Comparison of ENCODE assay signal across 9 cellular contexts in the genomic region with DNA sequence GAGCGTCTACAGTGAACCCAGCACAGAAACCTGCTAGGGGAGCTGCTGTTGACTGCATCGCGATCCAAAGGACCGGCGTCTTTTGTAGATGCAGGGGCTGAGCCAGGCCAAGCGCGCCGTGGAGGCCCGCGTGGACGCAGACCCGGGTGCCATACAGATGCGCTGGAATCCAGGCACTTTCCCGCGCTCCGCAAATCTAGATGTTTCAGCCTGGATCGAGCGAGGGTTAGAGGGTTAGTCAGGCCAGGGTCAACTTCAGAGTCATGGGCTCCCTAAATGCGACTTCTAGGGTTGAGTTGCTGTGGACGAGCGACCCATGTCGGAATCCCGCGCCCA. TPM values are rescaled to one million over a fixed set of nuclear protein-coding genes. Genes with fewer than 3 reads are reported as not detected.
A peak's percentile ranks its signal among the peaks of the same experiment; 100 is the strongest.
DNase-seq lines count a peak whose midpoint lies in the region; ATAC-seq and TF ChIP-seq lines count a peak whose summit lies in the region.
"Had no signal": no experiment of that assay in that cellular context is flagged by ENCODE, and none has a peak within 500 bp of the region (broad histone marks: within the 10 kb centered on the region; RNA-seq: fewer than 3 reads in every experiment).

No MANE protein-coding gene starts in this region.

- H3K27me3 Mint-ChIP-seq in activated CD4-positive, alpha-beta memory T cell treated with anti-CD3 and anti-CD28 coated beads, Interleukin-2, amount 10 ng/mL, durations not matched to agents 7 days and 5 days = peaks cover 62% of the 10 kb centered on the region

- no peaks in the 10 kb centered on the region for H3K36me3 ChIP-seq in iPS-18a (ENCODE audit: control insufficient read depth, low read depth, low read length)

- H3K9me3 Mint-ChIP-seq in activated CD4-positive, alpha-beta memory T cell treated with anti-CD3 and anti-CD28 coated beads, Interleukin-2, amount 10 ng/mL, durations not matched to agents 7 days and 5 days = no peaks in the 10 kb centered on the region

- H3K4me1 Mint-ChIP-seq in activated CD4-positive, alpha-beta memory T cell treated with anti-CD3 and anti-CD28 coated beads, Interleukin-2, amount 10 ng/mL, durations not matched to agents 7 days and 5 days = peaks cover 53% of the 10 kb centered on the region

- H3K9ac ChIP-seq in iPS-18a (ENCODE audit: low read length) = no peak overlapping the region

- no peak for ATAC-seq in HG02870 (IDR thresholded peaks at IDR 0.05; ENCODE audit: unreplicated experiment)

- H3K4me3 Mint-ChIP-seq in activated CD4-positive, alpha-beta memory T cell treated with anti-CD3 and anti-CD28 coated beads, Interleukin-2, amount 10 ng/mL, durations not matched to agents 7 days and 5 days = peak overlapping the region; percentile 78

- DNase-seq in GM12865 (ENCODE audit: low read depth) (no peak), epidermal melanocyte (ENCODE audit: insufficient read length, low spot score) (no peak), SW 1271 (lab: John Stamatoyannopoulos, UW) (no peak)
- DNase-seq in activated CD4-positive, alpha-beta memory T cell treated with anti-CD3 and anti-CD28 coated beads, Interleukin-2, amount 10 ng/mL, durations not matched to agents 7 days and 5 days = no peak
- DNase-seq in stimulated activated CD4-positive, alpha-beta T cell treated with anti-CD3 and anti-CD28 coated beads, Interleukin-15, amount 100 ng/mL, for 24 hours = no peak
- DNase-seq: NCI-H446 treated with DMSO at 0.1 percent for 48 hours had no signal

- H3K36me3 Mint-ChIP-seq in activated CD4-positive, alpha-beta memory T cell treated with anti-CD3 and anti-CD28 coated beads, Interleukin-2, amount 10 ng/mL, durations not matched to agents 7 days and 5 days (ENCODE audit: low read depth) = peaks cover 12% of the 10 kb centered on the region

- TF ChIP-seq CTCF in GM12865 (IDR thresholded peaks at IDR 0.05; ENCODE audit: insufficient read depth, low read depth, low read length, missing control alignments) = no peak

- POLR2A ChIA-PET in activated CD4-positive, alpha-beta memory T cell treated with anti-CD3 and anti-CD28 coated beads, Interleukin-2, amount 10 ng/mL, durations not matched to agents 7 days and 5 days (lab: Charles Lee) = interaction anchor here (1.7 to 6.3 kb wide), 3 partner anchors 13 to 63 kb away, joined by 4 to 35 read pairs (median 11); partner anchors contain the start of gene SKP1

- H3K9me3 ChIP-seq in iPS-18a (ENCODE audit: control insufficient read depth, low read depth, low read length) = no peaks in the 10 kb centered on the region

- H3K27me3 ChIP-seq in iPS-18a (ENCODE audit: control insufficient read depth, insufficient read depth, low read length) = peaks cover 36% of the 10 kb centered on the region

- H3K27ac ChIP-seq in iPS-18a (ENCODE audit: low read length) (no peak overlapping the region), skin epidermis (peak overlapping the region in 3 of 21 experiments; percentile 55 to 73 (median 64))

- no peak overlapping the region for H3K27ac Mint-ChIP-seq in activated CD4-positive, alpha-beta memory T cell treated with anti-CD3 and anti-CD28 coated beads, Interleukin-2, amount 10 ng/mL, durations not matched to agents 7 days and 5 days

- peak overlapping the region; percentile 68 for H3K4me3 ChIP-seq in GM12865 (ENCODE audit: low read depth, low read length)
- peak overlapping the region; percentile 75 for H3K4me3 ChIP-seq in iPS-18a (ENCODE audit: low read length)
- H3K4me3 ChIP-seq in skin epidermis = peak overlapping the region in 5 of 7 experiments; percentile 38 to 52 (median 47)

- H3K4me1 ChIP-seq in iPS-18a (ENCODE audit: control insufficient read depth, low read depth, low read length) = peaks cover 4% of the 10 kb centered on the region

- CTCF ChIA-PET in activated CD4-positive, alpha-beta memory T cell treated with anti-CD3 and anti-CD28 coated beads, Interleukin-2, amount 10 ng/mL, durations not matched to agents 7 days and 5 days (lab: Charles Lee) = interaction anchor here (0.9 to 5.1 kb wide), 4 partner anchors 9 to 74 kb away, joined by 3 to 74 read pairs (median 5); no protein-coding TSS in a partner anchor

RNA-seq across cellular contexts. Expression of gene TCF7, which starts 0.9 kb away (rescaled TPM):
- total RNA-seq in activated CD4-positive, alpha-beta memory T cell treated with anti-CD3 and anti-CD28 coated beads, Interleukin-2, amount 10 ng/mL, durations not matched to agents 7 days and 5 days = 10 to 100 TPM; 19.2 to 21.9 TPM
